In the genomic region with DNA sequence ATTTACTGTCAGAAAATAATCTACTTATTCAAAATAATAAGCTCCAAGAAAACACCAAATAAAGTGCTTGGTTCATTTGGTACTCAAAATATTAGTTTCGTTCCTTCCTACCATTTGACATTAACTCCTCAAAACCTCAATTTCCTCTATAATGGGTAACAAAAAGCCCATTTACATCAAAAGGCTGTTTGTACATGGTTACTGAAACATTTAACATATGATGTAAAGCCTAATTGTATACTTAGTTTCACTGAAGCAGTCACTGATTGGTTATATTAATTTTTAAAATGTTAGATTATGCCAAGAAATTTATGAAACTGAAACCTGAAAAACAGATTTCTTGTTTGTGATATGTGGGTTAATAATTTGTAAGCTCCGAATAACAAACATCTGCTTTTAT, we compare ENCODE assay signal across 33 cellular contexts. TPM values are rescaled to one million over a fixed set of nuclear protein-coding genes. Genes with fewer than 3 reads are reported as not detected.
DNase-seq lines count a peak whose midpoint lies in the region; ATAC-seq and TF ChIP-seq lines count a peak whose summit lies in the region.
"Had no signal": no experiment of that assay in that cellular context is flagged by ENCODE, and none has a peak within 500 bp of the region (broad histone marks: within the 10 kb centered on the region; RNA-seq: fewer than 3 reads in every experiment).

No MANE protein-coding gene starts in this region.

- TF ChIP-seq CTCF in chondrocyte (IDR thresholded peaks at IDR 0.05) = no peak

- ATAC-seq in CD4-positive, CD25-positive, alpha-beta regulatory T cell (ENCODE audit: low read depth in 2 of 2) = no peak
- ATAC-seq in GM19397 (IDR thresholded peaks at IDR 0.05; ENCODE audit: unreplicated experiment) (peak; percentile 73), HG02943 (IDR thresholded peaks at IDR 0.05; ENCODE audit: low read depth, unreplicated experiment) (peak; percentile 66), HG03571 (IDR thresholded peaks at IDR 0.05; ENCODE audit: unreplicated experiment) (peak; percentile 50)
- no peak for ATAC-seq in activated CD8-positive, alpha-beta T cell treated with anti-CD3 and anti-CD28 coated beads, Interleukin-2, amount 10 ng/mL, durations not matched to agents 7 days and 5 days
- ATAC-seq: activated naive CD8-positive, alpha-beta T cell treated with anti-CD3 and anti-CD28 coated beads, Interleukin-2, amount 50 U/mL, for 24 hours; HepG2; lower lobe of right lung; naive thymus-derived CD4-positive, alpha-beta T cell; right lobe of liver had no signal

- no peaks in the 10 kb centered on the region for H3K27me3 Mint-ChIP-seq in CD4-positive, CD25-positive, alpha-beta regulatory T cell
- no peaks in the 10 kb centered on the region for H3K27me3 Mint-ChIP-seq in activated CD8-positive, alpha-beta T cell treated with anti-CD3 and anti-CD28 coated beads, Interleukin-2, amount 10 ng/mL, durations not matched to agents 7 days and 5 days (ENCODE audit: low read depth)
- no peaks in the 10 kb centered on the region for H3K27me3 Mint-ChIP-seq in chondrocyte (ENCODE audit: low read depth)
- no peaks in the 10 kb centered on the region for H3K27me3 Mint-ChIP-seq in activated CD4-positive, alpha-beta memory T cell treated with anti-CD3 and anti-CD28 coated beads, Interleukin-2, amount 10 ng/mL, durations not matched to agents 7 days and 5 days
- H3K27me3 Mint-ChIP-seq: activated naive CD8-positive, alpha-beta T cell treated with anti-CD3 and anti-CD28 coated beads, Interleukin-2, amount 50 U/mL, for 24 hours; naive thymus-derived CD4-positive, alpha-beta T cell; progenitor cell of endocrine pancreas had no signal

- H3K36me3 ChIP-seq in CD4-positive, CD25-positive, alpha-beta regulatory T cell (ENCODE audit: control insufficient read depth, insufficient read depth, low read length) = peaks cover 49% of the 10 kb centered on the region
- H3K36me3 ChIP-seq: colonic mucosa, uterus had no signal

- H3K4me1 ChIP-seq in CD4-positive, CD25-positive, alpha-beta regulatory T cell (ENCODE audit: control insufficient read depth, insufficient read depth, low read length, poor library complexity, severe bottlenecking) = peaks cover 7% of the 10 kb centered on the region
- H3K4me1 ChIP-seq: colonic mucosa, lower lobe of right lung, thyroid gland had no signal

- no peaks in the 10 kb centered on the region for H3K9me3 Mint-ChIP-seq in CD4-positive, CD25-positive, alpha-beta regulatory T cell
- no peaks in the 10 kb centered on the region for H3K9me3 Mint-ChIP-seq in activated CD8-positive, alpha-beta T cell treated with anti-CD3 and anti-CD28 coated beads, Interleukin-2, amount 10 ng/mL, durations not matched to agents 7 days and 5 days (ENCODE audit: insufficient read depth)
- H3K9me3 Mint-ChIP-seq in chondrocyte (ENCODE audit: low read depth) = no peaks in the 10 kb centered on the region
- H3K9me3 Mint-ChIP-seq in activated CD4-positive, alpha-beta memory T cell treated with anti-CD3 and anti-CD28 coated beads, Interleukin-2, amount 10 ng/mL, durations not matched to agents 7 days and 5 days = no peaks in the 10 kb centered on the region
- H3K9me3 Mint-ChIP-seq: activated naive CD8-positive, alpha-beta T cell treated with anti-CD3 and anti-CD28 coated beads, Interleukin-2, amount 50 U/mL, for 24 hours; H9; naive thymus-derived CD4-positive, alpha-beta T cell had no signal

- H3K4me3 Mint-ChIP-seq in CD4-positive, CD25-positive, alpha-beta regulatory T cell = no peak overlapping the region
- no peak overlapping the region for H3K4me3 Mint-ChIP-seq in activated CD8-positive, alpha-beta T cell treated with anti-CD3 and anti-CD28 coated beads, Interleukin-2, amount 10 ng/mL, durations not matched to agents 7 days and 5 days
- no peak overlapping the region for H3K4me3 Mint-ChIP-seq in chondrocyte (ENCODE audit: unreplicated experiment)
- H3K4me3 Mint-ChIP-seq in activated CD4-positive, alpha-beta memory T cell treated with anti-CD3 and anti-CD28 coated beads, Interleukin-2, amount 10 ng/mL, durations not matched to agents 7 days and 5 days = no peak overlapping the region
- H3K4me3 Mint-ChIP-seq: activated naive CD8-positive, alpha-beta T cell treated with anti-CD3 and anti-CD28 coated beads, Interleukin-2, amount 50 U/mL, for 24 hours; CD14-positive monocyte; H9; naive thymus-derived CD4-positive, alpha-beta T cell had no signal

- peak overlapping the region; percentile 34 for H3K4me3 ChIP-seq in CD4-positive, CD25-positive, alpha-beta regulatory T cell (ENCODE audit: low read depth, low read length)
- H3K4me3 ChIP-seq: cardiac muscle cell, colonic mucosa, lower lobe of right lung, PC-9, right lobe of liver, thyroid gland, uterus had no signal

- H3K27me3 ChIP-seq in CD4-positive, CD25-positive, alpha-beta regulatory T cell (ENCODE audit: control insufficient read depth, insufficient read depth, low read length) = no peaks in the 10 kb centered on the region
- H3K27me3 ChIP-seq: cardiac muscle cell, colonic mucosa, right lobe of liver, thyroid gland, uterus had no signal

- POLR2A ChIA-PET in activated CD8-positive, alpha-beta T cell treated with anti-CD3 and anti-CD28 coated beads, Interleukin-2, amount 10 ng/mL, durations not matched to agents 7 days and 5 days (lab: Charles Lee) = interaction anchor here (1.5 kb wide), 1 partner anchor 14 kb away, joined by 4 read pairs; no protein-coding TSS in a partner anchor
- POLR2A ChIA-PET in activated CD4-positive, alpha-beta memory T cell treated with anti-CD3 and anti-CD28 coated beads, Interleukin-2, amount 10 ng/mL, durations not matched to agents 7 days and 5 days (lab: Charles Lee) = interaction anchor here (2.0 kb wide), 1 partner anchor 12 kb away, joined by 6 read pairs; no protein-coding TSS in a partner anchor

- H3K27ac Mint-ChIP-seq in CD4-positive, CD25-positive, alpha-beta regulatory T cell = no peak overlapping the region
- H3K27ac Mint-ChIP-seq in activated CD8-positive, alpha-beta T cell treated with anti-CD3 and anti-CD28 coated beads, Interleukin-2, amount 10 ng/mL, durations not matched to agents 7 days and 5 days = no peak overlapping the region
- H3K27ac Mint-ChIP-seq in chondrocyte (ENCODE audit: unreplicated experiment) = no peak overlapping the region
- no peak overlapping the region for H3K27ac Mint-ChIP-seq in activated CD4-positive, alpha-beta memory T cell treated with anti-CD3 and anti-CD28 coated beads, Interleukin-2, amount 10 ng/mL, durations not matched to agents 7 days and 5 days
- H3K27ac Mint-ChIP-seq: activated naive CD8-positive, alpha-beta T cell treated with anti-CD3 and anti-CD28 coated beads, Interleukin-2, amount 50 U/mL, for 24 hours; CD14-positive monocyte; naive thymus-derived CD4-positive, alpha-beta T cell; progenitor cell of endocrine pancreas had no signal

- H3K27ac ChIP-seq in CD4-positive, CD25-positive, alpha-beta regulatory T cell (ENCODE audit: insufficient read depth, low read length, poor library complexity, severe bottlenecking) = peak overlapping the region; percentile 49
- H3K27ac ChIP-seq: cardiac muscle cell, colonic mucosa, lower lobe of right lung, PC-9, right lobe of liver, thyroid gland, uterus had no signal

- peak in 1 of 3 donors; percentile 7 for DNase-seq in CD4-positive, CD25-positive, alpha-beta regulatory T cell
- DNase-seq in H4 (ENCODE audit: low spot score) (no peak), chondrocyte (ENCODE audit: low spot score) (no peak)
- DNase-seq in activated CD8-positive, alpha-beta T cell treated with anti-CD3 and anti-CD28 coated beads, Interleukin-2, amount 10 ng/mL, durations not matched to agents 7 days and 5 days = no peak
- no peak for DNase-seq in activated CD4-positive, alpha-beta memory T cell treated with anti-CD3 and anti-CD28 coated beads, Interleukin-2, amount 10 ng/mL, durations not matched to agents 7 days and 5 days
- DNase-seq: 8988T; activated CD4-positive, CD25-positive, alpha-beta regulatory T cell; activated naive CD8-positive, alpha-beta T cell treated with anti-CD3 and anti-CD28 coated beads, Interleukin-2, amount 50 U/mL, for 24 hours; activated T-cell treated with anti-CD3 and anti-CD28 coated beads, Interleukin-2, amount 50 U/mL, for 48 hours; Calu3; colonic mucosa; DND-41; effector CD4-positive, alpha-beta T cell; H9; Karpas-422; lower lobe of right lung; naive thymus-derived CD4-positive, alpha-beta T cell; NCI-H2029 treated with DMSO at 0.1 percent for 48 hours; NCI-H526 treated with DMSO at 0.1 percent for 48 hours; nucleus accumbens; PC-9; right lobe of liver; SK-N-SH; stimulated activated CD4-positive, alpha-beta T cell treated with anti-CD3 and anti-CD28 coated beads, Interleukin-4, amount 100 ng/mL, for 1 hour; thyroid gland; uterus had no signal

- H3K36me3 Mint-ChIP-seq in CD4-positive, CD25-positive, alpha-beta regulatory T cell = peaks cover 29% of the 10 kb centered on the region
- H3K36me3 Mint-ChIP-seq in activated CD8-positive, alpha-beta T cell treated with anti-CD3 and anti-CD28 coated beads, Interleukin-2, amount 10 ng/mL, durations not matched to agents 7 days and 5 days (ENCODE audit: low read depth) = peaks cover 49% of the 10 kb centered on the region
- H3K36me3 Mint-ChIP-seq in chondrocyte (ENCODE audit: low read depth) = peaks cover 25% of the 10 kb centered on the region
- peaks cover 53% of the 10 kb centered on the region for H3K36me3 Mint-ChIP-seq in activated CD4-positive, alpha-beta memory T cell treated with anti-CD3 and anti-CD28 coated beads, Interleukin-2, amount 10 ng/mL, durations not matched to agents 7 days and 5 days (ENCODE audit: low read depth)

- H3K4me1 Mint-ChIP-seq in CD4-positive, CD25-positive, alpha-beta regulatory T cell = peaks cover 31 to 47% (median 39%) of the 10 kb centered on the region in 4 donors
- peaks cover 21% of the 10 kb centered on the region for H3K4me1 Mint-ChIP-seq in activated CD8-positive, alpha-beta T cell treated with anti-CD3 and anti-CD28 coated beads, Interleukin-2, amount 10 ng/mL, durations not matched to agents 7 days and 5 days (ENCODE audit: low read depth)
- peaks cover 12% of the 10 kb centered on the region for H3K4me1 Mint-ChIP-seq in chondrocyte (ENCODE audit: low read depth)
- peaks cover 32% of the 10 kb centered on the region for H3K4me1 Mint-ChIP-seq in activated CD4-positive, alpha-beta memory T cell treated with anti-CD3 and anti-CD28 coated beads, Interleukin-2, amount 10 ng/mL, durations not matched to agents 7 days and 5 days

- CTCF ChIA-PET in activated CD8-positive, alpha-beta T cell treated with anti-CD3 and anti-CD28 coated beads, Interleukin-2, amount 10 ng/mL, durations not matched to agents 7 days and 5 days (lab: Charles Lee) = no interaction called here
- CTCF ChIA-PET in activated CD4-positive, alpha-beta memory T cell treated with anti-CD3 and anti-CD28 coated beads, Interleukin-2, amount 10 ng/mL, durations not matched to agents 7 days and 5 days (lab: Charles Lee) = no interaction called here

- no peaks in the 10 kb centered on the region for H3K9me3 ChIP-seq in CD4-positive, CD25-positive, alpha-beta regulatory T cell (ENCODE audit: control insufficient read depth in 2 of 2, low read length in 2 of 2)
- H3K9me3 ChIP-seq: colonic mucosa, lower lobe of right lung, right lobe of liver, SK-N-SH, thyroid gland, uterus had no signal

RNA-seq across cellular contexts. Expression of a gene that starts 14.7 kb away (rescaled TPM):
- total RNA-seq in CD4-positive, CD25-positive, alpha-beta regulatory T cell = 121 TPM
- polyA plus RNA-seq in CD4-positive, CD25-positive, alpha-beta regulatory T cell = 10 to 100 TPM; 53.5 to 99.1 (median 79.8) TPM
- 10.6 and 34.8 TPM in 2 replicates for total RNA-seq in H4 (2014; rRNA removed; shearing (Covaris generic))
- 10 to 100 TPM; 58.0 to 59.6 TPM for total RNA-seq in activated CD8-positive, alpha-beta T cell treated with anti-CD3 and anti-CD28 coated beads, Interleukin-2, amount 10 ng/mL, durations not matched to agents 7 days and 5 days
- 27.0 to 39.2 TPM (median 33.2 TPM) in 3 replicates for total RNA-seq in chondrocyte
- 100 to 1,000 TPM; 100 to 103 TPM for total RNA-seq in activated CD4-positive, alpha-beta memory T cell treated with anti-CD3 and anti-CD28 coated beads, Interleukin-2, amount 10 ng/mL, durations not matched to agents 7 days and 5 days

Comparison
In these comparisons a context has a peak if more than half of its experiments do, and no peak if none do; other contexts are left out.
1. ATAC-seq: peak in GM19397 (single experiment), HG02943 (single experiment) and HG03571 (single experiment); none in CD4-positive, CD25-positive, alpha-beta regulatory T cell (0 of 2) and activated CD8-positive, alpha-beta T cell treated with anti-CD3 and anti-CD28 coated beads, Interleukin-2, amount 10 ng/mL, durations not matched to agents 7 days and 5 days (single experiment).